ENCODE assay signal across 9 cellular contexts in the genomic region with DNA sequence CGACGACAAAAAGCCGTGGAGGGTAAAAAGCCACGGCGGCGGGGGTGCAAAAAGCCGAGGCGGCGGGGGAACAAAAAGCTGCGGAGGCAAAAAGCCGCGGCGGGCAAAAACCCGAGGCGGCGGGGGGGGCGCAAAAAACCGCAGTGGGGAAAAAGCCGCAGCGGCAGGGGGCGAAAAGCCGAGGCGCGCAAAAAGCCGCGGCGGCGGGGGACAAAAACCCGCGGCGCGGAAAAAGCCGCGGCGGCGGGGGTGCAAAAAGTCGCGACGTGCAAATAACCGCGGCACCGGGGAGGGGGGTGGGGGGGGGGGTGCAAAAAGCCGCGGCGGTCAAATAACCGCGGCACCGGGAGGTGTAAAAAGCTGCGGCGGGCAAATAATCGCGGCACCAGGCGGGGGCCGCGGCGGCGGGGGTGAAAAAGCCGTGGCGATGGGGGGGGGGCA.
DNase-seq lines count a peak whose midpoint lies in the region; TF ChIP-seq lines count a peak whose summit lies in the region.
"Had no signal": no experiment of that assay in that cellular context is flagged by ENCODE, and none has a peak within 500 bp of the region (broad histone marks: within the 10 kb centered on the region; RNA-seq: fewer than 3 reads in every experiment).

No MANE protein-coding gene starts in this region.

- no peaks in the 10 kb centered on the region for H3K36me3 Mint-ChIP-seq in HFFc6 (ENCODE audit: low read depth)

- no peak overlapping the region for H3K27ac ChIP-seq in BLaER1
- H3K27ac ChIP-seq in MM.1S (ENCODE audit: low read length): no peak overlapping the region
- H3K27ac ChIP-seq in esophagus (ENCODE audit: low read depth in 2 of 2, low read length in 1 of 2): no peak overlapping the region
- H3K27ac ChIP-seq in parathyroid adenoma: no peak overlapping the region

- H3K36me3 ChIP-seq in BLaER1 (no peaks in the 10 kb centered on the region), MM.1S (replicated peaks; ENCODE audit: insufficient read depth, low read length) (no peaks in the 10 kb centered on the region), esophagus (ENCODE audit: control insufficient read depth in 2 of 2, insufficient read depth in 2 of 2, low read length in 1 of 2) (no peaks in the 10 kb centered on the region), parathyroid adenoma (ENCODE audit: control insufficient read depth, insufficient read depth, low read length) (no peaks in the 10 kb centered on the region)

- DNase-seq in MM.1S (peak; percentile 7), SHP77 treated with DMSO at 0.1 percent for 48 hours (lab: John Stamatoyannopoulos, UW) (no peak), SIG-M5 treated with dmso at 0.1 percent for 504 hours (lab: John Stamatoyannopoulos, UW; ENCODE audit: unreplicated experiment) (no peak), NCI-H82 treated with DMSO at 0.1 percent for 48 hours (lab: John Stamatoyannopoulos, UW; ENCODE audit: unreplicated experiment) (no peak), HFFc6 (no peak)
- DNase-seq: NCI-H1417 had no signal

- WGBS in esophagus, 2 donors: 0 to 1% methylated on average over 6 to 52 of the region's 59 CpGs

- H3K9ac ChIP-seq in BLaER1 (no peak overlapping the region), MM.1S (ENCODE audit: low read length) (no peak overlapping the region), parathyroid adenoma (no peak overlapping the region)

- H3K27me3 ChIP-seq in BLaER1: peaks cover 31% of the 10 kb centered on the region
- H3K27me3 ChIP-seq in MM.1S (replicated peaks; ENCODE audit: insufficient read depth, low read length): no peaks in the 10 kb centered on the region
- H3K27me3 ChIP-seq in esophagus (ENCODE audit: control insufficient read depth in 1 of 2, insufficient read depth in 2 of 2, low read length in 2 of 2): no peaks in the 10 kb centered on the region
- H3K27me3 ChIP-seq in parathyroid adenoma (ENCODE audit: control insufficient read depth, insufficient read depth, low read length): no peaks in the 10 kb centered on the region

- no peaks in the 10 kb centered on the region for H3K4me1 Mint-ChIP-seq in HFFc6 (ENCODE audit: low read depth)

- no peaks in the 10 kb centered on the region for H3K9me2 ChIP-seq in MM.1S (replicated peaks; ENCODE audit: insufficient read depth, low read length)

- H3K4me2 ChIP-seq in BLaER1: peak overlapping the region; percentile 39
- H3K4me2 ChIP-seq in MM.1S (ENCODE audit: low read depth, low read length): no peak overlapping the region
- H3K4me2 ChIP-seq in parathyroid adenoma (ENCODE audit: low read length): no peak overlapping the region

- H3K4me3 Mint-ChIP-seq in HFFc6: no peak overlapping the region

- H3K4me1 ChIP-seq in BLaER1: no peaks in the 10 kb centered on the region
- no peaks in the 10 kb centered on the region for H3K4me1 ChIP-seq in MM.1S (ENCODE audit: low read length)
- no peaks in the 10 kb centered on the region for H3K4me1 ChIP-seq in esophagus (ENCODE audit: control insufficient read depth in 2 of 2, insufficient read depth in 2 of 2, low read length in 1 of 2)
- no peaks in the 10 kb centered on the region for H3K4me1 ChIP-seq in parathyroid adenoma

- no peaks in the 10 kb centered on the region for H3K9me3 Mint-ChIP-seq in HFFc6

- H3K27me3 Mint-ChIP-seq in HFFc6 (ENCODE audit: insufficient read depth): peaks cover 5% of the 10 kb centered on the region; the same call in 1 of the 2 replicates

- H2AFZ ChIP-seq in MM.1S (ENCODE audit: low read length) (no peak overlapping the region), parathyroid adenoma (no peak overlapping the region)

- H3K27ac Mint-ChIP-seq in HFFc6: no peak overlapping the region

- TF ChIP-seq CTCF in MM.1S (IDR thresholded peaks at IDR 0.05; ENCODE audit: low read length) (no peak), parathyroid adenoma (IDR thresholded peaks at IDR 0.05) (no peak), HFFc6 (IDR thresholded peaks at IDR 0.05) (no peak)

- H4K20me1 ChIP-seq in BLaER1 (no peaks in the 10 kb centered on the region), MM.1S (ENCODE audit: insufficient read depth, low read length) (no peaks in the 10 kb centered on the region)

- no peaks in the 10 kb centered on the region for H3F3A ChIP-seq in MM.1S (ENCODE audit: insufficient read depth, low read length)

- no peaks in the 10 kb centered on the region for H3K79me2 ChIP-seq in MM.1S (ENCODE audit: low read length)
- no peaks in the 10 kb centered on the region for H3K79me2 ChIP-seq in parathyroid adenoma

- H3K4me3 ChIP-seq in BLaER1 (peak overlapping the region; percentile 44), MM.1S (ENCODE audit: low read length) (peak overlapping the region; percentile 44; the same call in 1 of the 2 replicates), esophagus (ENCODE audit: low read depth in 1 of 2, low read length in 2 of 2) (peak overlapping the region; percentile 22 to 44), parathyroid adenoma (ENCODE audit: low read depth, low read length) (peak overlapping the region; percentile 2)

- H3K9me3 ChIP-seq in BLaER1 (no peaks in the 10 kb centered on the region), MM.1S (replicated peaks; ENCODE audit: insufficient read depth, low read length) (no peaks in the 10 kb centered on the region), esophagus (ENCODE audit: control insufficient read depth in 2 of 2, insufficient read depth in 1 of 2, low read depth in 1 of 2, low read length in 1 of 2) (no peaks in the 10 kb centered on the region), parathyroid adenoma (ENCODE audit: control insufficient read depth, low read length) (no peaks in the 10 kb centered on the region)
